6 cellular contexts compared by ENCODE assay signal in genomic region chr7:66108410-66108809, GRCh38. TPM values are rescaled to one million over a fixed set of nuclear protein-coding genes. Genes with fewer than 3 reads are reported as not detected.
DNase-seq lines count a peak whose midpoint lies in the region; ATAC-seq, FAIRE-seq and TF ChIP-seq lines count a peak whose summit lies in the region.
"Not testable (repeated sequence)": the region's sequence is repeated elsewhere in the genome, so short reads cannot be mapped to it uniquely, and the experiment has no call there.

No MANE protein-coding gene starts in this region.

- H3K36me3 ChIP-seq in HCT116 (ENCODE audit: control insufficient read depth in 1 of 2, insufficient read depth in 2 of 2, low read length in 2 of 2); RWPE2 (ENCODE audit: low read depth); K562 (ENCODE audit: control insufficient read depth, insufficient read depth, low read length); kidney (ENCODE audit: control insufficient read depth in 1 of 2, insufficient read depth in 2 of 2, low read length in 2 of 2); spleen: not testable (repeated sequence)

- CTCF ChIA-PET in HCT116 (lab: Charles Lee); K562 (lab: Yijun Ruan, JAX; ENCODE audit: low intra/inter-chr PET ratio): not testable (repeated sequence)

- not testable (repeated sequence) for ATAC-seq in HCT116; RWPE2 (ENCODE audit: low read depth); K562

- RAD21 ChIA-PET in HCT116 (lab: Charles Lee; ENCODE audit: low non-redundant PET in 1 of 2, low total read pairs in 2 of 2, uncharacterized antibody in 2 of 2, unreplicated experiment in 2 of 2), result not testable (repeated sequence)

- peak overlapping the region; percentile 30; the same call in 1 of the 2 replicates for H3K9ac ChIP-seq in HCT116 (ENCODE audit: low read length)
- not testable (repeated sequence) for H3K9ac ChIP-seq in K562 (ENCODE audit: insufficient read depth in 1 of 2, low read depth in 2 of 2, low read length in 2 of 2); kidney (ENCODE audit: low read length in 2 of 2)

- not testable (repeated sequence) for TF ChIP-seq POLR2A in HCT116 (IDR thresholded peaks at IDR 0.05; ENCODE audit: borderline replicate concordance, extremely low read depth, insufficient read depth, insufficient read length); NB4 (IDR thresholded peaks at IDR 0.05; ENCODE audit: extremely low read depth, insufficient read length); K562 (conservative IDR thresholded peaks at IDR 0.05); spleen (IDR thresholded peaks at IDR 0.05)

- H3K4me1 ChIP-seq in HCT116 (ENCODE audit: control insufficient read depth in 1 of 2, insufficient read depth in 2 of 2, low read length in 2 of 2), result peaks cover 53 to 82% of the 10 kb centered on the region in 2 experiments
- peaks cover 43% of the 10 kb centered on the region for H3K4me1 ChIP-seq in RWPE2 (ENCODE audit: insufficient read depth, poor library complexity, severe bottlenecking)
- peaks cover 17 to 18% of the 10 kb centered on the region in 2 experiments; a peak in 4 of 5 replicates for H3K4me1 ChIP-seq in K562 (replicated peaks in 1 of 2; ENCODE audit: control insufficient read depth in 2 of 2, insufficient read depth in 2 of 2, low read length in 2 of 2)
- not testable (repeated sequence) for H3K4me1 ChIP-seq in kidney (ENCODE audit: control insufficient read depth in 1 of 2, insufficient read depth in 1 of 2, low read depth in 1 of 2, low read length in 2 of 2); spleen

- not testable (repeated sequence) for BruUV-seq in HCT116 (replicated peaks; lab: Mats Ljungman, UMichigan); K562 (replicated peaks; lab: Mats Ljungman, UMichigan)

- not testable (repeated sequence) for H3K4me3 ChIP-seq in HCT116 (replicated peaks in 1 of 2; ENCODE audit: low read depth in 1 of 2, low read length in 2 of 2); NB4 (ENCODE audit: low read depth, low read length); RWPE2 (ENCODE audit: severe bottlenecking); K562; kidney (ENCODE audit: low read length in 2 of 2); spleen

- H3K9me2 ChIP-seq in HCT116 (ENCODE audit: insufficient read depth), result not testable (repeated sequence)

- not testable (repeated sequence) for TF ChIP-seq CTCF in HCT116 (IDR thresholded peaks at IDR 0.05 in 2 of 3, conservative IDR thresholded peaks at IDR 0.05 in 1 of 3; ENCODE audit: borderline replicate concordance in 1 of 3, insufficient read depth in 1 of 3, low read depth in 2 of 3, low read length in 2 of 3); NB4 (IDR thresholded peaks at IDR 0.05; ENCODE audit: low read depth, low read length); RWPE2 (IDR thresholded peaks at IDR 0.05; ENCODE audit: poor library complexity, severe bottlenecking); K562 (IDR thresholded peaks at IDR 0.05 in 2 of 3, conservative IDR thresholded peaks at IDR 0.05 in 1 of 3; ENCODE audit: insufficient read depth in 2 of 3, low read depth in 1 of 3, low read length in 3 of 3); kidney (IDR thresholded peaks at IDR 0.05; ENCODE audit: borderline replicate concordance, extremely low read depth, insufficient read depth); spleen (IDR thresholded peaks at IDR 0.05 in 8 of 11, conservative IDR thresholded peaks at IDR 0.05 in 3 of 11)

- not testable (repeated sequence) for H3K79me2 ChIP-seq in HCT116 (ENCODE audit: insufficient read depth, low read length); K562 (ENCODE audit: control insufficient read depth, insufficient read depth, low read length)

- 62% methylated on average over 5 of the region's 5 CpGs for WGBS in K562 (ENCODE audit: insufficient coverage, low coverage, missing lambda C conversion rate)
- WGBS in spleen, 5 donors, result 67 to 89% (median 84%) methylated on average over 5 of the region's 5 CpGs

- H3K4me2 ChIP-seq in HCT116 (ENCODE audit: low read length), result peak overlapping the region; percentile 50
- not testable (repeated sequence) for H3K4me2 ChIP-seq in K562 (ENCODE audit: insufficient read depth, low read length)

- not testable (repeated sequence) for TF ChIP-seq RAD21 in HCT116 (IDR thresholded peaks at IDR 0.05; ENCODE audit: low read depth); K562 (CRISPR knock-in tag; conservative IDR thresholded peaks at IDR 0.05 in 1 of 2, IDR thresholded peaks at IDR 0.05 in 1 of 2)

- in situ Hi-C loops in K562 (cut with MboI), result not testable (repeated sequence)

- TF ChIP-seq EP300 in K562 (IDR thresholded peaks at IDR 0.05; ENCODE audit: low read length), result not testable (repeated sequence)

- not testable (repeated sequence) for H3K9me1 ChIP-seq in K562 (ENCODE audit: control insufficient read depth, insufficient read depth, low read length)

- peak overlapping the region; percentile 65 for H3K27ac ChIP-seq in HCT116 (ENCODE audit: low read depth, low read length)
- peak overlapping the region; percentile 59 for H3K27ac ChIP-seq in RWPE2 (ENCODE audit: poor library complexity, severe bottlenecking)
- not testable (repeated sequence) for H3K27ac ChIP-seq in K562 (ENCODE audit: extremely low read depth, low read depth, low read length); kidney (ENCODE audit: low read depth in 2 of 2, low read length in 2 of 2); spleen

- H3K9me3 ChIP-seq in HCT116 (ENCODE audit: control insufficient read depth in 1 of 2, insufficient read depth in 1 of 2, low read depth in 1 of 2, low read length in 2 of 2); RWPE2 (ENCODE audit: severe bottlenecking); K562 (replicated peaks; ENCODE audit: control insufficient read depth, insufficient read depth, low read depth, low read length); kidney (ENCODE audit: control insufficient read depth in 1 of 2, low read length in 2 of 2); spleen: not testable (repeated sequence)

- not testable (repeated sequence) for H3K27me3 ChIP-seq in HCT116 (ENCODE audit: insufficient read depth, low read length); RWPE2 (ENCODE audit: insufficient read depth, poor library complexity, severe bottlenecking); K562 (ENCODE audit: control insufficient read depth in 2 of 2, insufficient read depth in 2 of 2, low read length in 2 of 2); spleen (replicated peaks in 1 of 7)

- POLR2A ChIA-PET in HCT116 (lab: Charles Lee), result not testable (repeated sequence)
- POLR2A ChIA-PET in K562 (lab: Yijun Ruan, JAX), result interaction anchor here (0.5 to 1.4 kb wide), 3 partner anchors 8 to 36 kb away, joined by 3 to 4 read pairs (median 3); no protein-coding TSS in a partner anchor

- intact Hi-C loops in HCT116 (cut with micrococcal nuclease); K562 (cut with micrococcal nuclease); kidney (cut with DNase I); spleen (cut with DNase I; ENCODE audit: low total_unique reads): not testable (repeated sequence)

- not testable (repeated sequence) for DNase-seq in HCT116 (ENCODE audit: low read depth, low spot score); RWPE2 (ENCODE audit: low spot score); K562 (ENCODE audit: extremely low read depth in 1 of 4, low spot score in 3 of 4)
- peak; percentile 30 for DNase-seq in NB4 (ENCODE audit: low read depth)
- peak; percentile 17 for DNase-seq in kidney
- peak; percentile 15 for DNase-seq in spleen

- not testable (repeated sequence) for H4K20me1 ChIP-seq in HCT116 (ENCODE audit: insufficient read depth); K562 (replicated peaks; ENCODE audit: control insufficient read depth, insufficient read depth, low read length)

- not testable (repeated sequence) for FAIRE-seq in K562 (lab: Jason Lieb, UNC); kidney (lab: Jason Lieb, UNC)

- H2AFZ ChIP-seq in HCT116 (ENCODE audit: low read depth, low read length, poor library complexity, severe bottlenecking); K562 (ENCODE audit: low read depth, low read length): not testable (repeated sequence)

RNA-seq across cellular contexts. Expression of gene CRCP, which starts 6.2 kb away (rescaled TPM):
- total RNA-seq in HCT116 (2021; ENCODE audit: unreplicated experiment) (28.4 TPM), K562 (2014; rRNA removed) (46.7 and 51.4 TPM in 2 replicates), K562 (2014; rRNA removed; fragmentation: Illumina TruSeq; extraction: Trizol) (43.0 and 44.2 TPM in 2 replicates), K562 (2015; rRNA removed; fragmentation: Illumina TruSeq; extraction: Trizol) (51.9 and 55.0 TPM in 2 replicates), K562 (2021) (43.0 and 43.4 TPM in 2 replicates), kidney (35.8 TPM), spleen (10 to 100 TPM; 30.3 to 46.2 (median 42.5) TPM)
- 16.6 and 16.9 TPM in 2 replicates for polyA plus RNA-seq in HCT116 (2012)
- total RNA-seq in K562 (2011; cell fraction: chromatin; rRNA removed; ENCODE audit: low replicate concordance), result 53.3 and 55.2 TPM in 2 replicates
- 32.0 and 38.2 TPM in 2 replicates for total RNA-seq in K562 (2011; cell fraction: nucleolus; rRNA removed)
- 41.5 and 59.3 TPM in 2 replicates for total RNA-seq in K562 (2011; cell fraction: nucleoplasm; rRNA removed)
- polyA plus RNA-seq in K562 (2011; rRNA removed) (28.6 and 41.0 TPM in 2 replicates), K562 (2014; fragmentation: Illumina TruSeq; extraction: Trizol) (45.3 and 58.3 TPM in 2 replicates), K562 (2014; fragmentation: Nextera tagmentation; extraction: Ambion mirVana) (10 to 100 TPM; 22.1 to 26.1 TPM), K562 (2014; rRNA removed) (46.1 and 51.2 TPM in 2 replicates), kidney (ENCODE audit: insufficient read depth, low read depth, low replicate concordance) (16.8 TPM), spleen (10 to 100 TPM; 11.5 to 30.9 (median 12.0) TPM)
- 25.7 and 28.0 TPM in 2 replicates for polyA plus RNA-seq in K562 (2011; cell fraction: cytosol; rRNA removed)
- polyA plus RNA-seq in K562 (2011; cell fraction: nucleus; rRNA removed), result 13.5 and 15.3 TPM in 2 replicates
- 33.7 and 63.4 TPM in 2 replicates for polyA plus RNA-seq in K562 (2012)
- polyA minus RNA-seq in K562 (2011; rRNA and poly(A)+ RNA removed), result 45.3 and 57.0 TPM in 2 replicates
- polyA minus RNA-seq in K562 (2011; cell fraction: cytosol; rRNA and poly(A)+ RNA removed), result 35.5 and 37.0 TPM in 2 replicates
- polyA minus RNA-seq in K562 (2011; cell fraction: nucleus; rRNA and poly(A)+ RNA removed), result 11.7 and 15.6 TPM in 2 replicates

RNA-seq across cellular contexts. Expression of gene ASL, which starts 32.8 kb away (rescaled TPM):
- total RNA-seq in HCT116 (2021; ENCODE audit: unreplicated experiment) (46.9 TPM), K562 (2014; rRNA removed) (67.0 and 70.1 TPM in 2 replicates), K562 (2014; rRNA removed; fragmentation: Illumina TruSeq; extraction: Trizol) (10.8 and 19.3 TPM in 2 replicates), K562 (2015; rRNA removed; fragmentation: Illumina TruSeq; extraction: Trizol) (27.8 and 28.7 TPM in 2 replicates), K562 (2021) (58.3 and 58.6 TPM in 2 replicates), kidney (57.2 TPM), spleen (10 to 100 TPM; 30.9 to 45.1 (median 39.3) TPM)
- polyA plus RNA-seq in HCT116 (2012), result 60.1 and 60.5 TPM in 2 replicates
- total RNA-seq in K562 (2011; cell fraction: chromatin; rRNA removed; ENCODE audit: low replicate concordance), result 69.1 and 204 TPM in 2 replicates
- 167 and 171 TPM in 2 replicates for total RNA-seq in K562 (2011; cell fraction: nucleolus; rRNA removed)
- total RNA-seq in K562 (2011; cell fraction: nucleoplasm; rRNA removed), result 96.8 and 112 TPM in 2 replicates
- polyA plus RNA-seq in K562 (2011; rRNA removed) (34.6 and 41.4 TPM in 2 replicates), K562 (2014; fragmentation: Illumina TruSeq; extraction: Trizol) (33.3 and 49.0 TPM in 2 replicates), K562 (2014; fragmentation: Nextera tagmentation; extraction: Ambion mirVana) (1 to 10 TPM; 2.6 to 5.5 TPM), K562 (2014; rRNA removed) (57.7 and 61.4 TPM in 2 replicates), kidney (ENCODE audit: insufficient read depth, low read depth, low replicate concordance) (111 TPM), spleen (10 to 100 TPM; 24.6 to 56.4 (median 51.2) TPM)
- polyA plus RNA-seq in K562 (2011; cell fraction: cytosol; rRNA removed), result 30.9 and 78.0 TPM in 2 replicates
- 122 and 199 TPM in 2 replicates for polyA plus RNA-seq in K562 (2011; cell fraction: nucleus; rRNA removed)
- 57.1 and 57.6 TPM in 2 replicates for polyA plus RNA-seq in K562 (2012)
- polyA minus RNA-seq in K562 (2011; rRNA and poly(A)+ RNA removed), result 8.3 and 18.5 TPM in 2 replicates
- polyA minus RNA-seq in K562 (2011; cell fraction: cytosol; rRNA and poly(A)+ RNA removed), result 13.8 and 20.6 TPM in 2 replicates
- polyA minus RNA-seq in K562 (2011; cell fraction: nucleus; rRNA and poly(A)+ RNA removed), result 29.8 and 34.1 TPM in 2 replicates
